1 cellular context compared by ENCODE assay signal in genomic region chr12:56040963-56041578, GRCh38.
TF ChIP-seq lines count a peak whose summit lies in the region.

No MANE protein-coding gene starts in this region.

TF ChIP-seq in HEK293, 187 proteins besides CTCF, POLR2A, EP300 and RAD21 (continued from another document):
- TF ChIP-seq, protein P1, sequence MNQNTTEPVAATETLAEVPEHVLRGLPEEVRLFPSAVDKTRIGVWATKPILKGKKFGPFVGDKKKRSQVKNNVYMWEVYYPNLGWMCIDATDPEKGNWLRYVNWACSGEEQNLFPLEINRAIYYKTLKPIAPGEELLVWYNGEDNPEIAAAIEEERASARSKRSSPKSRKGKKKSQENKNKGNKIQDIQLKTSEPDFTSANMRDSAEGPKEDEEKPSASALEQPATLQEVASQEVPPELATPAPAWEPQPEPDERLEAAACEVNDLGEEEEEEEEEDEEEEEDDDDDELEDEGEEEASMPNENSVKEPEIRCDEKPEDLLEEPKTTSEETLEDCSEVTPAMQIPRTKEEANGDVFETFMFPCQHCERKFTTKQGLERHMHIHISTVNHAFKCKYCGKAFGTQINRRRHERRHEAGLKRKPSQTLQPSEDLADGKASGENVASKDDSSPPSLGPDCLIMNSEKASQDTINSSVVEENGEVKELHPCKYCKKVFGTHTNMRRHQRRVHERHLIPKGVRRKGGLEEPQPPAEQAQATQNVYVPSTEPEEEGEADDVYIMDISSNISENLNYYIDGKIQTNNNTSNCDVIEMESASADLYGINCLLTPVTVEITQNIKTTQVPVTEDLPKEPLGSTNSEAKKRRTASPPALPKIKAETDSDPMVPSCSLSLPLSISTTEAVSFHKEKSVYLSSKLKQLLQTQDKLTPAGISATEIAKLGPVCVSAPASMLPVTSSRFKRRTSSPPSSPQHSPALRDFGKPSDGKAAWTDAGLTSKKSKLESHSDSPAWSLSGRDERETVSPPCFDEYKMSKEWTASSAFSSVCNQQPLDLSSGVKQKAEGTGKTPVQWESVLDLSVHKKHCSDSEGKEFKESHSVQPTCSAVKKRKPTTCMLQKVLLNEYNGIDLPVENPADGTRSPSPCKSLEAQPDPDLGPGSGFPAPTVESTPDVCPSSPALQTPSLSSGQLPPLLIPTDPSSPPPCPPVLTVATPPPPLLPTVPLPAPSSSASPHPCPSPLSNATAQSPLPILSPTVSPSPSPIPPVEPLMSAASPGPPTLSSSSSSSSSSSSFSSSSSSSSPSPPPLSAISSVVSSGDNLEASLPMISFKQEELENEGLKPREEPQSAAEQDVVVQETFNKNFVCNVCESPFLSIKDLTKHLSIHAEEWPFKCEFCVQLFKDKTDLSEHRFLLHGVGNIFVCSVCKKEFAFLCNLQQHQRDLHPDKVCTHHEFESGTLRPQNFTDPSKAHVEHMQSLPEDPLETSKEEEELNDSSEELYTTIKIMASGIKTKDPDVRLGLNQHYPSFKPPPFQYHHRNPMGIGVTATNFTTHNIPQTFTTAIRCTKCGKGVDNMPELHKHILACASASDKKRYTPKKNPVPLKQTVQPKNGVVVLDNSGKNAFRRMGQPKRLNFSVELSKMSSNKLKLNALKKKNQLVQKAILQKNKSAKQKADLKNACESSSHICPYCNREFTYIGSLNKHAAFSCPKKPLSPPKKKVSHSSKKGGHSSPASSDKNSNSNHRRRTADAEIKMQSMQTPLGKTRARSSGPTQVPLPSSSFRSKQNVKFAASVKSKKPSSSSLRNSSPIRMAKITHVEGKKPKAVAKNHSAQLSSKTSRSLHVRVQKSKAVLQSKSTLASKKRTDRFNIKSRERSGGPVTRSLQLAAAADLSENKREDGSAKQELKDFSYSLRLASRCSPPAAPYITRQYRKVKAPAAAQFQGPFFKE (tag by site-specific recombination; IDR thresholded peaks at IDR 0.05; ENCODE audit: borderline replicate concordance): no peak
- TF ChIP-seq ZNF701 (tag by site-specific recombination; IDR thresholded peaks at IDR 0.05) (no peak), ZNF214 (tag by site-specific recombination; IDR thresholded peaks at IDR 0.05; ENCODE audit: borderline replicate concordance) (no peak), ZBTB48 (tag by site-specific recombination; IDR thresholded peaks at IDR 0.05) (no peak), ZNF670 (tag by site-specific recombination; IDR thresholded peaks at IDR 0.05; ENCODE audit: low read depth) (no peak), ZNF549 (tag by site-specific recombination; IDR thresholded peaks at IDR 0.05) (no peak), ZNF600 (tag by site-specific recombination; IDR thresholded peaks at IDR 0.05) (no peak), SP3 (tag by site-specific recombination; IDR thresholded peaks at IDR 0.05) (no peak), REST (tag by site-specific recombination; IDR thresholded peaks at IDR 0.05) (no peak), ZNF768 (tag by site-specific recombination; IDR thresholded peaks at IDR 0.05) (no peak), ZNF530 (tag by site-specific recombination; IDR thresholded peaks at IDR 0.05; ENCODE audit: low read depth) (no peak), ZNF335 (tag by site-specific recombination; conservative IDR thresholded peaks at IDR 0.05) (peak; percentile 93), ZNF548 (tag by site-specific recombination; IDR thresholded peaks at IDR 0.05) (no peak), ZNF626 (tag by site-specific recombination; IDR thresholded peaks at IDR 0.05) (no peak), ZSCAN16 (tag by site-specific recombination; IDR thresholded peaks at IDR 0.05) (no peak), ZNF580 (tag by site-specific recombination; IDR thresholded peaks at IDR 0.05) (no peak), ZNF175 (tag by site-specific recombination; IDR thresholded peaks at IDR 0.05) (no peak), ZNF654 (tag by site-specific recombination; IDR thresholded peaks at IDR 0.05; ENCODE audit: low read depth) (no peak), ZNF518A (tag by site-specific recombination; conservative IDR thresholded peaks at IDR 0.05; ENCODE audit: low read depth) (no peak), ZNF366 (tag by site-specific recombination; conservative IDR thresholded peaks at IDR 0.05) (peak; percentile 93), ZNF544 (tag by site-specific recombination; IDR thresholded peaks at IDR 0.05) (no peak), ZNF561 (tag by site-specific recombination; IDR thresholded peaks at IDR 0.05; ENCODE audit: borderline replicate concordance) (peak; percentile 8; the same call in 1 of the 2 replicates), GLI2 (tag by site-specific recombination; IDR thresholded peaks at IDR 0.05; ENCODE audit: borderline replicate concordance, low read depth) (no peak), ZNF660 (tag by site-specific recombination; IDR thresholded peaks at IDR 0.05) (peak; percentile 45; the same call in 1 of the 2 replicates), ZBTB8A (tag by site-specific recombination; IDR thresholded peaks at IDR 0.05) (no peak), ZNF677 (tag by site-specific recombination; IDR thresholded peaks at IDR 0.05) (no peak), ZNF114 (tag by site-specific recombination; IDR thresholded peaks at IDR 0.05) (no peak), PRDM6 (tag by site-specific recombination; IDR thresholded peaks at IDR 0.05) (no peak)
- TF ChIP-seq, protein P2, sequence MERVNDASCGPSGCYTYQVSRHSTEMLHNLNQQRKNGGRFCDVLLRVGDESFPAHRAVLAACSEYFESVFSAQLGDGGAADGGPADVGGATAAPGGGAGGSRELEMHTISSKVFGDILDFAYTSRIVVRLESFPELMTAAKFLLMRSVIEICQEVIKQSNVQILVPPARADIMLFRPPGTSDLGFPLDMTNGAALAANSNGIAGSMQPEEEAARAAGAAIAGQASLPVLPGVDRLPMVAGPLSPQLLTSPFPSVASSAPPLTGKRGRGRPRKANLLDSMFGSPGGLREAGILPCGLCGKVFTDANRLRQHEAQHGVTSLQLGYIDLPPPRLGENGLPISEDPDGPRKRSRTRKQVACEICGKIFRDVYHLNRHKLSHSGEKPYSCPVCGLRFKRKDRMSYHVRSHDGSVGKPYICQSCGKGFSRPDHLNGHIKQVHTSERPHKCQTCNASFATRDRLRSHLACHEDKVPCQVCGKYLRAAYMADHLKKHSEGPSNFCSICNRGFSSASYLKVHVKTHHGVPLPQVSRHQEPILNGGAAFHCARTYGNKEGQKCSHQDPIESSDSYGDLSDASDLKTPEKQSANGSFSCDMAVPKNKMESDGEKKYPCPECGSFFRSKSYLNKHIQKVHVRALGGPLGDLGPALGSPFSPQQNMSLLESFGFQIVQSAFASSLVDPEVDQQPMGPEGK (tag by site-specific recombination; IDR thresholded peaks at IDR 0.05): no peak
- TF ChIP-seq, protein P3, sequence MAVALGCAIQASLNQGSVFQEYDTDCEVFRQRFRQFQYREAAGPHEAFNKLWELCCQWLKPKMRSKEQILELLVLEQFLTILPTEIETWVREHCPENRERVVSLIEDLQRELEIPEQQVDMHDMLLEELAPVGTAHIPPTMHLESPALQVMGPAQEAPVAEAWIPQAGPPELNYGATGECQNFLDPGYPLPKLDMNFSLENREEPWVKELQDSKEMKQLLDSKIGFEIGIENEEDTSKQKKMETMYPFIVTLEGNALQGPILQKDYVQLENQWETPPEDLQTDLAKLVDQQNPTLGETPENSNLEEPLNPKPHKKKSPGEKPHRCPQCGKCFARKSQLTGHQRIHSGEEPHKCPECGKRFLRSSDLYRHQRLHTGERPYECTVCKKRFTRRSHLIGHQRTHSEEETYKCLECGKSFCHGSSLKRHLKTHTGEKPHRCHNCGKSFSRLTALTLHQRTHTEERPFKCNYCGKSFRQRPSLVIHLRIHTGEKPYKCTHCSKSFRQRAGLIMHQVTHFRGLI (tag by site-specific recombination; IDR thresholded peaks at IDR 0.05): no peak; the same call in 1 of the 2 replicates
- TF ChIP-seq, protein P4, sequence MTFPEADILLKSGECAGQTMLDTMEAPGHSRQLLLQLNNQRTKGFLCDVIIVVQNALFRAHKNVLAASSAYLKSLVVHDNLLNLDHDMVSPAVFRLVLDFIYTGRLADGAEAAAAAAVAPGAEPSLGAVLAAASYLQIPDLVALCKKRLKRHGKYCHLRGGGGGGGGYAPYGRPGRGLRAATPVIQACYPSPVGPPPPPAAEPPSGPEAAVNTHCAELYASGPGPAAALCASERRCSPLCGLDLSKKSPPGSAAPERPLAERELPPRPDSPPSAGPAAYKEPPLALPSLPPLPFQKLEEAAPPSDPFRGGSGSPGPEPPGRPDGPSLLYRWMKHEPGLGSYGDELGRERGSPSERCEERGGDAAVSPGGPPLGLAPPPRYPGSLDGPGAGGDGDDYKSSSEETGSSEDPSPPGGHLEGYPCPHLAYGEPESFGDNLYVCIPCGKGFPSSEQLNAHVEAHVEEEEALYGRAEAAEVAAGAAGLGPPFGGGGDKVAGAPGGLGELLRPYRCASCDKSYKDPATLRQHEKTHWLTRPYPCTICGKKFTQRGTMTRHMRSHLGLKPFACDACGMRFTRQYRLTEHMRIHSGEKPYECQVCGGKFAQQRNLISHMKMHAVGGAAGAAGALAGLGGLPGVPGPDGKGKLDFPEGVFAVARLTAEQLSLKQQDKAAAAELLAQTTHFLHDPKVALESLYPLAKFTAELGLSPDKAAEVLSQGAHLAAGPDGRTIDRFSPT (tag by site-specific recombination; IDR thresholded peaks at IDR 0.05): no peak
